ENCODE assay signal across 14 cellular contexts in the genomic region with DNA sequence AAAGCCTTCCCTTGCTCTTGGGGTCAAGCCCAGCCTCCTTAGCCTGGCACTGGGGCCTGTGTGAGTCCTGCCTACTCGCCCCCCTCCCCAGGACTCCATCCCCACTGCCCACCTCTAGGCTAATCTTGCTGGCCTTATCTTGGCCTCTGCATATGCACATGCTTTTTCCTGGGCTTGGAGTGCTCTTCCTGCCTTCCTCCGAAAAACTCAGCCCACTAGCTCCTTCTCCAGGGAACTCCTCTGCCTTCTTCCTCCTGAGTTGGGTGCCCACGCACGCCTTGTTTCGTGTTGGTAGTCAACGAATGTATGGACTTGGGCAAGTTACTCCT. TPM values are rescaled to one million over a fixed set of nuclear protein-coding genes. Genes with fewer than 3 reads are reported as not detected.
A peak's percentile ranks its signal among the peaks of the same experiment; 100 is the strongest.
DNase-seq lines count a peak whose midpoint lies in the region; ATAC-seq and TF ChIP-seq lines count a peak whose summit lies in the region.
"Had no signal": no experiment of that assay in that cellular context is flagged by ENCODE, and none has a peak within 500 bp of the region (broad histone marks: within the 10 kb centered on the region; RNA-seq: fewer than 3 reads in every experiment).

No MANE protein-coding gene starts in this region.

- WGBS in hepatocyte (ENCODE audit: low lambda C conversion rate, missing lambda C conversion rate): 78% methylated on average over 6 of the region's 6 CpGs

- POLR2A ChIA-PET in PC-3 (lab: Charles Lee; ENCODE audit: unreplicated experiment): interaction anchor here (0.6 kb wide), 1 partner anchor 11 kb away, joined by 3 read pairs; no protein-coding TSS in a partner anchor

- H3K9me3 ChIP-seq in ES-I3 (ENCODE audit: control insufficient read depth, insufficient read depth, low read length) (no peaks in the 10 kb centered on the region), PC-3 (ENCODE audit: low read length) (no peaks in the 10 kb centered on the region), hepatocyte (ENCODE audit: low read depth) (no peaks in the 10 kb centered on the region), gastrocnemius medialis (no peaks in the 10 kb centered on the region)
- H3K9me3 ChIP-seq: Peyer's patch had no signal

- BruUV-seq in PC-3 (replicated peaks; lab: Mats Ljungman, UMichigan): no TSS peak

- no peaks in the 10 kb centered on the region for H3K27me3 ChIP-seq in PC-3 (ENCODE audit: low read length)
- no peaks in the 10 kb centered on the region for H3K27me3 ChIP-seq in hepatocyte
- peaks cover 7 to 13% (median 13%) of the 10 kb centered on the region in 3 donors for H3K27me3 ChIP-seq in gastrocnemius medialis

- peaks cover 9% of the 10 kb centered on the region for H3K79me2 ChIP-seq in PC-3 (ENCODE audit: low read length)
- peaks cover 20% of the 10 kb centered on the region for H3K79me2 ChIP-seq in hepatocyte

- CTCF ChIA-PET in PC-3 (lab: Charles Lee): interaction anchor here (0.5 to 1.2 kb wide), 5 partner anchors 136 to 408 kb away, joined by 3 to 9 read pairs (median 4); no protein-coding TSS in a partner anchor

- H3K4me3 ChIP-seq in PC-3 (ENCODE audit: low read length) (no peak overlapping the region), hepatocyte (no peak overlapping the region), gastrocnemius medialis (peak overlapping the region in 1 of 4 donors; percentile 15)

- H3K27ac ChIP-seq in PC-3 (ENCODE audit: low read length): no peak overlapping the region
- H3K27ac ChIP-seq in hepatocyte: peak overlapping the region; percentile 59
- peak overlapping the region in 3 of 4 donors; percentile 22 to 50 (median 31) for H3K27ac ChIP-seq in gastrocnemius medialis
- H3K27ac ChIP-seq: Peyer's patch had no signal

- no peaks in the 10 kb centered on the region for H3K36me3 ChIP-seq in ES-I3 (ENCODE audit: insufficient read depth, low read length)
- no peaks in the 10 kb centered on the region for H3K36me3 ChIP-seq in PC-3 (ENCODE audit: low read depth, low read length)
- no peaks in the 10 kb centered on the region for H3K36me3 ChIP-seq in hepatocyte (replicated peaks; ENCODE audit: insufficient read depth, low read depth)
- no peaks in the 10 kb centered on the region for H3K36me3 ChIP-seq in gastrocnemius medialis
- H3K36me3 ChIP-seq: Peyer's patch had no signal

- ATAC-seq in PC-3 (no peak), gastrocnemius medialis (no peak), HG03097 (IDR thresholded peaks at IDR 0.05; ENCODE audit: low FRiP score, unreplicated experiment) (no peak)

- no peak for TF ChIP-seq POLR2A in gastrocnemius medialis (IDR thresholded peaks at IDR 0.05)

- H2AFZ ChIP-seq in PC-3 (ENCODE audit: low read length) (peak overlapping the region; percentile 60; the same call in 1 of the 2 replicates), hepatocyte (peak overlapping the region; percentile 9)

- intact Hi-C loops in PC-3 (cut with micrococcal nuclease): loop anchor here (1.0 to 10.0 kb wide), 3 partner anchors 135 to 269 kb away; no protein-coding TSS in a partner anchor
- intact Hi-C loops in gastrocnemius medialis (cut with DNase I; ENCODE audit: low total_unique reads): loop anchor here (10.0 kb wide), 1 partner anchor 449 kb away; the partner anchor contains the start of gene BRIP1

- H3K4me2 ChIP-seq in PC-3 (ENCODE audit: low read length) (peak overlapping the region; percentile 54), hepatocyte (peak overlapping the region; percentile 72)

- H4K20me1 ChIP-seq in PC-3 (ENCODE audit: low read length) (no peaks in the 10 kb centered on the region), hepatocyte (ENCODE audit: insufficient read depth, poor library complexity, severe bottlenecking) (no peaks in the 10 kb centered on the region)

- peak overlapping the region; percentile 26; the same call in 1 of the 2 replicates for H3K9ac ChIP-seq in ES-I3 (ENCODE audit: low read depth, low read length)
- no peak overlapping the region for H3K9ac ChIP-seq in PC-3 (ENCODE audit: low read length)

- TF ChIP-seq CTCF in PC-3 (conservative IDR thresholded peaks at IDR 0.05; ENCODE audit: low read depth, low read length) (no peak), hepatocyte (IDR thresholded peaks at IDR 0.05; ENCODE audit: poor library complexity) (no peak), gastrocnemius medialis (IDR thresholded peaks at IDR 0.05 in 4 of 5, conservative IDR thresholded peaks at IDR 0.05 in 1 of 5) (no peak)

- no peak for DNase-seq in PC-3
- DNase-seq in hepatocyte (ENCODE audit: low spot score): no peak
- no peak for DNase-seq in gastrocnemius medialis
- no peak for DNase-seq in NCI-H774 (lab: John Stamatoyannopoulos, UW)
- DNase-seq in HT-29 (ENCODE audit: low spot score): no peak
- no peak for DNase-seq in GM19238 (ENCODE audit: insufficient read length, low spot score)
- DNase-seq: NCI-H1048 had no signal

- H3F3A ChIP-seq in PC-3 (ENCODE audit: low read length, unreplicated experiment): no peaks in the 10 kb centered on the region

- H3K9me2 ChIP-seq in PC-3 (replicated peaks; ENCODE audit: low read length) (no peaks in the 10 kb centered on the region), hepatocyte (replicated peaks; ENCODE audit: insufficient read depth) (no peaks in the 10 kb centered on the region)

- in situ Hi-C loops in gastrocnemius medialis (cut with MboI; ENCODE audit: low sequenced_read_pairs in 4 of 4): no loop called here

- H3K4me1 ChIP-seq in ES-I3 (ENCODE audit: insufficient read depth, low read length) (peaks cover 4% of the 10 kb centered on the region; the same call in 1 of the 2 replicates), PC-3 (ENCODE audit: insufficient read depth, low read length) (peaks cover 23% of the 10 kb centered on the region), hepatocyte (ENCODE audit: insufficient read depth) (peaks cover 14% of the 10 kb centered on the region), gastrocnemius medialis (peaks cover 0 to 13% of the 10 kb centered on the region in 2 donors)

RNA-seq across cellular contexts. Expression of gene TBX2, which starts 16.5 kb away (rescaled TPM):
- total RNA-seq in PC-3 (2014; rRNA removed) (7.1 and 8.5 TPM in 2 replicates), hepatocyte (17.9 and 19.6 TPM in 2 replicates), gastrocnemius medialis (10 to 100 TPM in 1 of 4 donors, 1 to 10 TPM in 3; 4.2 to 10.4 (median 6.4) TPM)
- polyA plus RNA-seq in hepatocyte: 27.5 and 29.3 TPM in 2 replicates
- total RNA-seq in HT-29 (2014; rRNA removed; shearing (Covaris generic)): 0.08 TPM in 1 of 2 replicates, not detected in the other
- total RNA-seq: activated T-helper 17 cell treated with anti-CD3 and anti-CD28 coated beads, Interleukin-2, amount 50 U/mL, for 72 hours had no signal
- polyA plus RNA-seq: CD14-positive monocyte had no signal

RNA-seq across cellular contexts. Expression of gene TBX4, which starts 36.0 kb away (rescaled TPM):
- not detected in 2 replicates for total RNA-seq in PC-3 (2014; rRNA removed)
- total RNA-seq in hepatocyte: 15.4 and 36.2 TPM in 2 replicates
- 11.6 and 13.9 TPM in 2 replicates for polyA plus RNA-seq in hepatocyte
- total RNA-seq in gastrocnemius medialis: not detected
- total RNA-seq in HT-29 (2014; rRNA removed; shearing (Covaris generic)): not detected in 2 replicates
- total RNA-seq: activated T-helper 17 cell treated with anti-CD3 and anti-CD28 coated beads, Interleukin-2, amount 50 U/mL, for 72 hours; occipital lobe; Peyer's patch; T-helper 17 cell had no signal
- polyA plus RNA-seq: CD14-positive monocyte had no signal

Comparison
In these comparisons a context has a peak if more than half of its experiments do, and no peak if none do; other contexts are left out.
1. RNA of gene TBX4, which starts 36.0 kb away (total RNA-seq): 15.4 to 36.2 TPM in hepatocyte; not detected in gastrocnemius medialis, not detected in PC-3 and not detected in HT-29; every median in the first group is over 10 times any median in the second.